ENCODE assay signal across 8 cellular contexts in genomic region chr19:49593233-49594113, GRCh38. TPM values are rescaled to one million over a fixed set of nuclear protein-coding genes. Genes with fewer than 3 reads are reported as not detected.
A peak's percentile ranks its signal among the peaks of the same experiment; 100 is the strongest.
DNase-seq lines count a peak whose midpoint lies in the region; ATAC-seq and TF ChIP-seq lines count a peak whose summit lies in the region.

No MANE protein-coding gene starts in this region.

- H3K4me1 ChIP-seq in transverse colon, result peaks cover 17 to 32% (median 22%) of the 10 kb centered on the region in 4 donors

- TF ChIP-seq POLR2A in transverse colon (IDR thresholded peaks at IDR 0.05), result no peak

- H3K27me3 ChIP-seq in transverse colon, result no peaks in the 10 kb centered on the region

- intact Hi-C loops in left cardiac atrium (cut with DNase I) (no loop called here), posterior cingulate gyrus (cut with DNase I) (loop anchor here (2.0 to 5.0 kb wide), 2 partner anchors 47 to 84 kb away; partner anchors contain the start of genes PRMT1 and RRAS), transverse colon (cut with DNase I; ENCODE audit: low total_unique reads) (loop anchor here (5.0 kb wide), 1 partner anchor 44 kb away; no protein-coding TSS in a partner anchor)

- peaks cover 5% of the 10 kb centered on the region for H3K27me3 Mint-ChIP-seq in T-helper 1 cell treated with Interleukin-12 subunit alpha and Interleukin-12 subunit beta and Interleukin-4 antibody, amounts not matched to agents 30 μg/mL and 1 μg/mL, for 36 hours (ENCODE audit: low read depth)

- peak overlapping the region; percentile 92 to 97 (median 93) for H3K27ac ChIP-seq in transverse colon

- no peak for TF ChIP-seq CTCF in transverse colon (IDR thresholded peaks at IDR 0.05)

- no peaks in the 10 kb centered on the region for H3K9me3 Mint-ChIP-seq in T-helper 1 cell treated with Interleukin-12 subunit alpha and Interleukin-12 subunit beta and Interleukin-4 antibody, amounts not matched to agents 30 μg/mL and 1 μg/mL, for 36 hours

- peaks cover 14% of the 10 kb centered on the region for H3K36me3 Mint-ChIP-seq in T-helper 1 cell treated with Interleukin-12 subunit alpha and Interleukin-12 subunit beta and Interleukin-4 antibody, amounts not matched to agents 30 μg/mL and 1 μg/mL, for 36 hours (ENCODE audit: low read depth)

- peak overlapping the region; percentile 87 for H3K4me3 Mint-ChIP-seq in T-helper 1 cell treated with Interleukin-12 subunit alpha and Interleukin-12 subunit beta and Interleukin-4 antibody, amounts not matched to agents 30 μg/mL and 1 μg/mL, for 36 hours

- in situ Hi-C loops in transverse colon (cut with MboI; ENCODE audit: low pct_ligation_motif_present in 1 of 4, low pct_unique_long_range_greater_than_20kb in 1 of 4, low sequenced_read_pairs in 3 of 4), result no loop called here

- H3K4me3 ChIP-seq in transverse colon, result peak overlapping the region; percentile 68 to 92 (median 88)

- 6 to 30% methylated on average over 2 to 26 of the region's 27 CpGs for WGBS in transverse colon (ENCODE audit: low coverage in 1 of 2), 2 donors

- peak overlapping the region; percentile 84 for H3K27ac Mint-ChIP-seq in T-helper 1 cell treated with Interleukin-12 subunit alpha and Interleukin-12 subunit beta and Interleukin-4 antibody, amounts not matched to agents 30 μg/mL and 1 μg/mL, for 36 hours

- H3K9me3 ChIP-seq in transverse colon, result no peaks in the 10 kb centered on the region

- peak; percentile 98 for DNase-seq in COLO829 (ENCODE audit: low spot score)
- DNase-seq in MV-4-11 (lab: John Stamatoyannopoulos, UW), result peak; percentile 91
- DNase-seq in amniotic stem cell (lab: John Stamatoyannopoulos, UW), result peak; percentile 76
- DNase-seq in left cardiac atrium, result peak; percentile 96
- peak; percentile 92 to 100 (median 94) for DNase-seq in posterior cingulate gyrus
- peak; percentile 96 for DNase-seq in transverse colon

- H3K4me1 Mint-ChIP-seq in T-helper 1 cell treated with Interleukin-12 subunit alpha and Interleukin-12 subunit beta and Interleukin-4 antibody, amounts not matched to agents 30 μg/mL and 1 μg/mL, for 36 hours (ENCODE audit: low read depth), result peaks cover 35% of the 10 kb centered on the region

- no peak for TF ChIP-seq EP300 in transverse colon (IDR thresholded peaks at IDR 0.05; ENCODE audit: low read depth)

- H3K36me3 ChIP-seq in transverse colon, result peaks cover 0 to 29% (median 13%) of the 10 kb centered on the region in 4 donors

- peak; percentile 47 for ATAC-seq in GM21526 (IDR thresholded peaks at IDR 0.05; ENCODE audit: low FRiP score, unreplicated experiment)
- ATAC-seq in left cardiac atrium, result peak; percentile 67 to 68

RNA-seq across cellular contexts. Expression of gene PRR12, which starts 2.5 kb away (rescaled TPM):
- total RNA-seq in left cardiac atrium (10 to 100 TPM; 12.9 to 15.9 TPM), transverse colon (10 to 100 TPM; 12.2 to 54.7 (median 30.0) TPM)

RNA-seq across cellular contexts. Expression of gene PRRG2, which starts 12.4 kb away (rescaled TPM):
- total RNA-seq in left cardiac atrium (1 to 10 TPM in 1 of 2 donors, under 1 TPM in 1; 0.68 to 1.1 TPM), transverse colon (10 to 100 TPM in 2 of 4 donors, 1 to 10 TPM in 1, under 1 TPM in 1; 0.40 to 22.7 (median 12.2) TPM)

RNA-seq across cellular contexts. Expression of gene NOSIP, which starts 13.1 kb away (rescaled TPM):
- total RNA-seq in left cardiac atrium (10 to 100 TPM; 43.6 to 48.6 TPM), transverse colon (100 to 1,000 TPM in 1 of 4 donors, 10 to 100 TPM in 3; 56.5 to 105 (median 74.4) TPM)

RNA-seq across cellular contexts. Expression of gene RRAS, which starts 46.5 kb away (rescaled TPM):
- total RNA-seq in left cardiac atrium, result 10 to 100 TPM; 85.6 to 95.0 TPM
- 10 to 100 TPM; 31.8 to 97.6 (median 58.2) TPM for total RNA-seq in transverse colon

RNA-seq across cellular contexts. Expression of gene SCAF1, which starts 48.5 kb away (rescaled TPM):
- total RNA-seq in left cardiac atrium (10 to 100 TPM; 38.6 to 46.9 TPM), transverse colon (100 to 1,000 TPM in 1 of 4 donors, 10 to 100 TPM in 3; 20.2 to 118 (median 32.7) TPM)

Comparison
In these comparisons a context has a peak if more than half of its experiments do, and no peak if none do; other contexts are left out.
1. Peak in every context shown above with its lines: DNase-seq, ATAC-seq, H3K4me3 ChIP-seq and H3K27ac ChIP-seq.
2. intact Hi-C loops: an anchor here in posterior cingulate gyrus (2.0 to 5.0 kb wide) and transverse colon (5.0 kb wide); none called in left cardiac atrium.